In genomic region chr2:45707034-45707433, GRCh38 we compare ENCODE assay signal across 14 cellular contexts.
"Had no signal": no experiment of that assay in that cellular context is flagged by ENCODE, and none has a peak within 500 bp of the region (broad histone marks: within the 10 kb centered on the region; RNA-seq: fewer than 3 reads in every experiment).

No MANE protein-coding gene starts in this region.

- H3K4me3 ChIP-seq: cardiac muscle cell, left lung, neural progenitor cell, ovary, tibial nerve, uterus had no signal

- H3K9me3 ChIP-seq: left lung, ovary, tibial nerve, uterus had no signal

- H3K4me1 ChIP-seq: left lung, neural progenitor cell had no signal

- H3K9ac ChIP-seq: neural progenitor cell had no signal

- H3K4me2 ChIP-seq: neural progenitor cell had no signal

- H2AFZ ChIP-seq: neural progenitor cell had no signal

- H3K27me3 ChIP-seq: cardiac muscle cell, left lung, neural progenitor cell, ovary, tibial nerve, uterus had no signal

- H3K4me1 Mint-ChIP-seq: activated CD4-positive, alpha-beta memory T cell treated with anti-CD3 and anti-CD28 coated beads, Interleukin-2, amount 10 ng/mL, durations not matched to agents 7 days and 5 days; activated naive CD4-positive, alpha-beta T cell treated with anti-CD3 and anti-CD28 coated beads, Interleukin-2, amount 10 ng/mL, durations not matched to agents 7 days and 5 days had no signal

- H3K27ac ChIP-seq: cardiac muscle cell, left lung, neural progenitor cell, ovary, tibial nerve, WERI-Rb-1 had no signal

- DNase-seq: activated CD4-positive, alpha-beta memory T cell treated with anti-CD3 and anti-CD28 coated beads, Interleukin-2, amount 10 ng/mL, durations not matched to agents 7 days and 5 days; activated naive CD4-positive, alpha-beta T cell treated with anti-CD3 and anti-CD28 coated beads, Interleukin-2, amount 10 ng/mL, durations not matched to agents 7 days and 5 days; activated T-cell treated with anti-CD3 and anti-CD28 coated beads, Interleukin-2, amount 50 U/mL, for 24 hours; kidney; left lung; naive B cell; ovary; stimulated activated CD4-positive, alpha-beta T cell treated with anti-CD3 and anti-CD28 coated beads, Interleukin-12 subunit alpha, Interleukin-12 subunit beta, amount 100 ng/mL, for 4 hours; stimulated activated CD4-positive, alpha-beta T cell treated with anti-CD3 and anti-CD28 coated beads, Interleukin-2, amount 100 ng/mL, for 24 hours; uterus; WERI-Rb-1 had no signal

- H3K27ac Mint-ChIP-seq: activated CD4-positive, alpha-beta memory T cell treated with anti-CD3 and anti-CD28 coated beads, Interleukin-2, amount 10 ng/mL, durations not matched to agents 7 days and 5 days; activated naive CD4-positive, alpha-beta T cell treated with anti-CD3 and anti-CD28 coated beads, Interleukin-2, amount 10 ng/mL, durations not matched to agents 7 days and 5 days; activated T-cell treated with anti-CD3 and anti-CD28 coated beads, Interleukin-2, amount 50 U/mL, for 24 hours; neural progenitor cell had no signal

- H3K27me3 Mint-ChIP-seq: activated CD4-positive, alpha-beta memory T cell treated with anti-CD3 and anti-CD28 coated beads, Interleukin-2, amount 10 ng/mL, durations not matched to agents 7 days and 5 days; activated naive CD4-positive, alpha-beta T cell treated with anti-CD3 and anti-CD28 coated beads, Interleukin-2, amount 10 ng/mL, durations not matched to agents 7 days and 5 days; activated T-cell treated with anti-CD3 and anti-CD28 coated beads, Interleukin-2, amount 50 U/mL, for 24 hours; naive B cell had no signal

- H3K4me3 Mint-ChIP-seq: activated CD4-positive, alpha-beta memory T cell treated with anti-CD3 and anti-CD28 coated beads, Interleukin-2, amount 10 ng/mL, durations not matched to agents 7 days and 5 days; activated naive CD4-positive, alpha-beta T cell treated with anti-CD3 and anti-CD28 coated beads, Interleukin-2, amount 10 ng/mL, durations not matched to agents 7 days and 5 days; activated T-cell treated with anti-CD3 and anti-CD28 coated beads, Interleukin-2, amount 50 U/mL, for 24 hours; naive B cell; neural progenitor cell had no signal

- H3K36me3 ChIP-seq: cardiac muscle cell, left lung, neural progenitor cell, ovary, tibial nerve, uterus, WERI-Rb-1 had no signal
